ENCODE assay signal across 14 cellular contexts in the genomic region with DNA sequence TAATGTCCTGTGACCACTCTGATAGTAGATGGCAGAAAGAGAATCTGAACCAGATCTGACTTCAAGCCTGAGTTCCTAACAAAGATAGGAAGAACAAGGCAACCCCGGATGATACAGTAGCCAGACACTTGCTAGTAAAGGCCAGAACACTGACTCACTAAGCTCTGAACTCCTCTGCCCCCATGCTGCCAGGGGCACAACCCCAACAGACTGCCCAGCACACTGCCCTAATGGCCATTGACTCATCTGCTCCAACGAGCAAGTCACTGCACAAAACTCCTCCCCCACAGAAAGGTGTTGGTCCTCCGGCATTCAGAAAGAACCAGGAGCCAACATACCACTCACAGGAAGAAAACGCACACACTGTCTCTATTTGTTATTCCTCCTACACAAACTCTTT.
DNase-seq lines count a peak whose midpoint lies in the region; ATAC-seq, FAIRE-seq and TF ChIP-seq lines count a peak whose summit lies in the region.
"Had no signal": no experiment of that assay in that cellular context is flagged by ENCODE, and none has a peak within 500 bp of the region (broad histone marks: within the 10 kb centered on the region; RNA-seq: fewer than 3 reads in every experiment).

No MANE protein-coding gene starts in this region.

- DNase-seq in HK-2 (ENCODE audit: unreplicated experiment) (peak; percentile 73), adrenal gland (peak; percentile 72 to 95 (median 87)), iris pigment epithelial cell (ENCODE audit: low read depth) (peak; percentile 84), urothelium cell line (ENCODE audit: low spot score) (peak; percentile 11), T-helper 17 cell (no peak), NCI-H128 (lab: John Stamatoyannopoulos, UW; ENCODE audit: unreplicated experiment) (no peak)
- DNase-seq: DMS79; Karpas-422; NCI-H524 treated with DMSO at 0.1 percent for 48 hours; occipital lobe; stimulated activated CD4-positive, alpha-beta T cell treated with anti-CD3 and anti-CD28 coated beads, Interleukin-4, amount 100 ng/mL, for 1 hour had no signal

- no peak for TF ChIP-seq POLR2A in adrenal gland (IDR thresholded peaks at IDR 0.05)

- WGBS in adrenal gland, 4 donors = 33 to 46% (median 39%) methylated on average over 4 of the region's 4 CpGs

- intact Hi-C loops in adrenal gland (cut with DNase I) = no loop called here

- H3K27me3 ChIP-seq in adrenal gland = no peaks in the 10 kb centered on the region

- H3K4me1 Mint-ChIP-seq in T-helper 17 cell = no peaks in the 10 kb centered on the region

- H3K36me3 ChIP-seq in adrenal gland (replicated peaks in 1 of 2) = no peaks in the 10 kb centered on the region

- FAIRE-seq in urothelium cell line (lab: Jason Lieb, UNC) = no peak
- FAIRE-seq: endometrium, keratinocyte had no signal

- peak overlapping the region in 4 of 5 donors; percentile 29 to 83 (median 54) for H3K27ac ChIP-seq in adrenal gland

- ATAC-seq in GM21723 (IDR thresholded peaks at IDR 0.05; ENCODE audit: unreplicated experiment) (no peak), T-helper 17 cell (no peak)

- TF ChIP-seq CTCF in adrenal gland (IDR thresholded peaks at IDR 0.05) = no peak

- H3K4me1 ChIP-seq in adrenal gland (replicated peaks in 1 of 2) = peaks cover 14 to 16% of the 10 kb centered on the region in 2 donors

- H3K9me3 ChIP-seq in adrenal gland (replicated peaks in 1 of 3) (peaks cover 0 to 2% (median 0%) of the 10 kb centered on the region in 3 donors), T-helper 17 cell (ENCODE audit: control insufficient read depth, low read length, poor library complexity, severe bottlenecking) (no peaks in the 10 kb centered on the region)

- no peak overlapping the region for H3K4me3 Mint-ChIP-seq in T-helper 17 cell

- H3K27me3 Mint-ChIP-seq in T-helper 17 cell = peaks cover 44% of the 10 kb centered on the region

- H3K27ac Mint-ChIP-seq in T-helper 17 cell = no peak overlapping the region

- no peak overlapping the region for H3K4me3 ChIP-seq in adrenal gland

- no peaks in the 10 kb centered on the region for H3K36me3 Mint-ChIP-seq in T-helper 17 cell (ENCODE audit: low read depth)

Comparison
In these comparisons a context has a peak if more than half of its experiments do, and no peak if none do; other contexts are left out.
1. DNase-seq: peak in HK-2 (single experiment), adrenal gland (7 of 7), iris pigment epithelial cell (single experiment) and urothelium cell line (single experiment); none in T-helper 17 cell (0 of 3) and NCI-H128 (single experiment).